In the genomic region with DNA sequence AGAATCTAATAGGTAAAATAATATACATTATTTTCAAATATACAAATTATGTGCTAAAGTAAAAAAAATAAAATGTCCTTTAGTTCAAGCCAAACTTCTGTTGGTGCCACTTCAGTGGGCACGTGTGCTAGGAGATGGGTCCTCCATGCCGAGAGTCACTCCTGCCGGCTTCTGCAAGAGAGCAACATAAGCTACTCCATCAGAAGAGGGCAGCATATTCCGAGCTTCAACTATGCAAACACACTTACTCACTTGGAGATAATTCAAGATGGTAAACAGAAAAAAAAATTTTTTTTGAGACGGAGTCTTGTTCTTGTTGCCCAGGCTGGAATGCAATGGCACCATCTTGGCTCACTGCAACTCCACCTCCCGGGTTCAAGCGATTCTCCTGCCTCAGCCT, we compare ENCODE assay signal across 1 cellular context.
TF ChIP-seq lines count a peak whose summit lies in the region.

No MANE protein-coding gene starts in this region.

TF ChIP-seq in GM23338, 12 proteins besides CTCF, POLR2A, EP300 and RAD21 (continued from another document):
- TF ChIP-seq, protein P1, sequence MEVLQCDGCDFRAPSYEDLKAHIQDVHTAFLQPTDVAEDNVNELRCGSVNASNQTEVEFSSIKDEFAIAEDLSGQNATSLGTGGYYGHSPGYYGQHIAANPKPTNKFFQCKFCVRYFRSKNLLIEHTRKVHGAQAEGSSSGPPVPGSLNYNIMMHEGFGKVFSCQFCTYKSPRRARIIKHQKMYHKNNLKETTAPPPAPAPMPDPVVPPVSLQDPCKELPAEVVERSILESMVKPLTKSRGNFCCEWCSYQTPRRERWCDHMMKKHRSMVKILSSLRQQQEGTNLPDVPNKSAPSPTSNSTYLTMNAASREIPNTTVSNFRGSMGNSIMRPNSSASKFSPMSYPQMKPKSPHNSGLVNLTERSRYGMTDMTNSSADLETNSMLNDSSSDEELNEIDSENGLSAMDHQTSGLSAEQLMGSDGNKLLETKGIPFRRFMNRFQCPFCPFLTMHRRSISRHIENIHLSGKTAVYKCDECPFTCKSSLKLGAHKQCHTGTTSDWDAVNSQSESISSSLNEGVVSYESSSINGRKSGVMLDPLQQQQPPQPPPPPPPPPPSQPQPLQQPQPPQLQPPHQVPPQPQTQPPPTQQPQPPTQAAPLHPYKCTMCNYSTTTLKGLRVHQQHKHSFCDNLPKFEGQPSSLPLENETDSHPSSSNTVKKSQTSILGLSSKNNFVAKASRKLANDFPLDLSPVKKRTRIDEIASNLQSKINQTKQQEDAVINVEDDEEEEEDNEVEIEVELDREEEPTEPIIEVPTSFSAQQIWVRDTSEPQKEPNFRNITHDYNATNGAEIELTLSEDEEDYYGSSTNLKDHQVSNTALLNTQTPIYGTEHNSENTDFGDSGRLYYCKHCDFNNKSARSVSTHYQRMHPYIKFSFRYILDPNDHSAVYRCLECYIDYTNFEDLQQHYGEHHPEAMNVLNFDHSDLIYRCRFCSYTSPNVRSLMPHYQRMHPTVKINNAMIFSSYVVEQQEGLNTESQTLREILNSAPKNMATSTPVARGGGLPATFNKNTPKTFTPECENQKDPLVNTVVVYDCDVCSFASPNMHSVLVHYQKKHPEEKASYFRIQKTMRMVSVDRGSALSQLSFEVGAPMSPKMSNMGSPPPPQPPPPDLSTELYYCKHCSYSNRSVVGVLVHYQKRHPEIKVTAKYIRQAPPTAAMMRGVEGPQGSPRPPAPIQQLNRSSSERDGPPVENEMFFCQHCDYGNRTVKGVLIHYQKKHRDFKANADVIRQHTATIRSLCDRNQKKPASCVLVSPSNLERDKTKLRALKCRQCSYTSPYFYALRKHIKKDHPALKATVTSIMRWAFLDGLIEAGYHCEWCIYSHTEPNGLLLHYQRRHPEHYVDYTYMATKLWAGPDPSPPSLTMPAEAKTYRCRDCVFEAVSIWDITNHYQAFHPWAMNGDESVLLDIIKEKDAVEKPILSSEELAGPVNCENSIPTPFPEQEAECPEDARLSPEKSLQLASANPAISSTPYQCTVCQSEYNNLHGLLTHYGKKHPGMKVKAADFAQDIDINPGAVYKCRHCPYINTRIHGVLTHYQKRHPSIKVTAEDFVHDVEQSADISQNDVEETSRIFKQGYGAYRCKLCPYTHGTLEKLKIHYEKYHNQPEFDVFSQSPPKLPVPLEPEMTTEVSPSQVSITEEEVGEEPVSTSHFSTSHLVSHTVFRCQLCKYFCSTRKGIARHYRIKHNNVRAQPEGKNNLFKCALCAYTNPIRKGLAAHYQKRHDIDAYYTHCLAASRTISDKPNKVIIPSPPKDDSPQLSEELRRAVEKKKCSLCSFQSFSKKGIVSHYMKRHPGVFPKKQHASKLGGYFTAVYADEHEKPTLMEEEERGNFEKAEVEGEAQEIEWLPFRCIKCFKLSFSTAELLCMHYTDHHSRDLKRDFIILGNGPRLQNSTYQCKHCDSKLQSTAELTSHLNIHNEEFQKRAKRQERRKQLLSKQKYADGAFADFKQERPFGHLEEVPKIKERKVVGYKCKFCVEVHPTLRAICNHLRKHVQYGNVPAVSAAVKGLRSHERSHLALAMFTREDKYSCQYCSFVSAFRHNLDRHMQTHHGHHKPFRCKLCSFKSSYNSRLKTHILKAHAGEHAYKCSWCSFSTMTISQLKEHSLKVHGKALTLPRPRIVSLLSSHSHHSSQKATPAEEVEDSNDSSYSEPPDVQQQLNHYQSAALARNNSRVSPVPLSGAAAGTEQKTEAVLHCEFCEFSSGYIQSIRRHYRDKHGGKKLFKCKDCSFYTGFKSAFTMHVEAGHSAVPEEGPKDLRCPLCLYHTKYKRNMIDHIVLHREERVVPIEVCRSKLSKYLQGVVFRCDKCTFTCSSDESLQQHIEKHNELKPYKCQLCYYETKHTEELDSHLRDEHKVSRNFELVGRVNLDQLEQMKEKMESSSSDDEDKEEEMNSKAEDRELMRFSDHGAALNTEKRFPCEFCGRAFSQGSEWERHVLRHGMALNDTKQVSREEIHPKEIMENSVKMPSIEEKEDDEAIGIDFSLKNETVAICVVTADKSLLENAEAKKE (CRISPR knock-in tag; IDR thresholded peaks at IDR 0.05), result no peak
- TF ChIP-seq, protein P2, sequence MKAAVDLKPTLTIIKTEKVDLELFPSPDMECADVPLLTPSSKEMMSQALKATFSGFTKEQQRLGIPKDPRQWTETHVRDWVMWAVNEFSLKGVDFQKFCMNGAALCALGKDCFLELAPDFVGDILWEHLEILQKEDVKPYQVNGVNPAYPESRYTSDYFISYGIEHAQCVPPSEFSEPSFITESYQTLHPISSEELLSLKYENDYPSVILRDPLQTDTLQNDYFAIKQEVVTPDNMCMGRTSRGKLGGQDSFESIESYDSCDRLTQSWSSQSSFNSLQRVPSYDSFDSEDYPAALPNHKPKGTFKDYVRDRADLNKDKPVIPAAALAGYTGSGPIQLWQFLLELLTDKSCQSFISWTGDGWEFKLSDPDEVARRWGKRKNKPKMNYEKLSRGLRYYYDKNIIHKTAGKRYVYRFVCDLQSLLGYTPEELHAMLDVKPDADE (IDR thresholded peaks at IDR 0.05), result no peak
- TF ChIP-seq ZNF331 (CRISPR knock-in tag; IDR thresholded peaks at IDR 0.05; ENCODE audit: low read depth) (no peak), NANOG (IDR thresholded peaks at IDR 0.05; ENCODE audit: borderline replicate concordance) (no peak)
- TF ChIP-seq, protein P3, sequence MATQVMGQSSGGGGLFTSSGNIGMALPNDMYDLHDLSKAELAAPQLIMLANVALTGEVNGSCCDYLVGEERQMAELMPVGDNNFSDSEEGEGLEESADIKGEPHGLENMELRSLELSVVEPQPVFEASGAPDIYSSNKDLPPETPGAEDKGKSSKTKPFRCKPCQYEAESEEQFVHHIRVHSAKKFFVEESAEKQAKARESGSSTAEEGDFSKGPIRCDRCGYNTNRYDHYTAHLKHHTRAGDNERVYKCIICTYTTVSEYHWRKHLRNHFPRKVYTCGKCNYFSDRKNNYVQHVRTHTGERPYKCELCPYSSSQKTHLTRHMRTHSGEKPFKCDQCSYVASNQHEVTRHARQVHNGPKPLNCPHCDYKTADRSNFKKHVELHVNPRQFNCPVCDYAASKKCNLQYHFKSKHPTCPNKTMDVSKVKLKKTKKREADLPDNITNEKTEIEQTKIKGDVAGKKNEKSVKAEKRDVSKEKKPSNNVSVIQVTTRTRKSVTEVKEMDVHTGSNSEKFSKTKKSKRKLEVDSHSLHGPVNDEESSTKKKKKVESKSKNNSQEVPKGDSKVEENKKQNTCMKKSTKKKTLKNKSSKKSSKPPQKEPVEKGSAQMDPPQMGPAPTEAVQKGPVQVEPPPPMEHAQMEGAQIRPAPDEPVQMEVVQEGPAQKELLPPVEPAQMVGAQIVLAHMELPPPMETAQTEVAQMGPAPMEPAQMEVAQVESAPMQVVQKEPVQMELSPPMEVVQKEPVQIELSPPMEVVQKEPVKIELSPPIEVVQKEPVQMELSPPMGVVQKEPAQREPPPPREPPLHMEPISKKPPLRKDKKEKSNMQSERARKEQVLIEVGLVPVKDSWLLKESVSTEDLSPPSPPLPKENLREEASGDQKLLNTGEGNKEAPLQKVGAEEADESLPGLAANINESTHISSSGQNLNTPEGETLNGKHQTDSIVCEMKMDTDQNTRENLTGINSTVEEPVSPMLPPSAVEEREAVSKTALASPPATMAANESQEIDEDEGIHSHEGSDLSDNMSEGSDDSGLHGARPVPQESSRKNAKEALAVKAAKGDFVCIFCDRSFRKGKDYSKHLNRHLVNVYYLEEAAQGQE (IDR thresholded peaks at IDR 0.05; ENCODE audit: unreplicated experiment), result no peak
